Comparison of ENCODE assay signal across 12 cellular contexts in genomic region chr1:234919061-234919755, GRCh38.
DNase-seq lines count a peak whose midpoint lies in the region; ATAC-seq and TF ChIP-seq lines count a peak whose summit lies in the region.
"Had no signal": no experiment of that assay in that cellular context is flagged by ENCODE, and none has a peak within 500 bp of the region (broad histone marks: within the 10 kb centered on the region; RNA-seq: fewer than 3 reads in every experiment).

No MANE protein-coding gene starts in this region.

- peak overlapping the region; percentile 89 for H4K8ac ChIP-seq in mesenchymal stem cell (ENCODE audit: low read length)

- H3K9ac ChIP-seq in mesenchymal stem cell (ENCODE audit: low read length): peak overlapping the region; percentile 52

- no peaks in the 10 kb centered on the region for H3K9me3 ChIP-seq in PC-9 (ENCODE audit: insufficient read depth, low read depth)
- H3K9me3 ChIP-seq in mesenchymal stem cell (ENCODE audit: control insufficient read depth, low read length): no peaks in the 10 kb centered on the region
- no peaks in the 10 kb centered on the region for H3K9me3 ChIP-seq in stomach
- H3K9me3 ChIP-seq: SJSA1 had no signal

- no peak overlapping the region for H2BK5ac ChIP-seq in mesenchymal stem cell (ENCODE audit: low read depth, low read length, poor library complexity, severe bottlenecking)

- CTCF ChIA-PET in PC-9 (lab: Charles Lee): no interaction called here

- no peaks in the 10 kb centered on the region for H3F3A ChIP-seq in PC-9 (ENCODE audit: insufficient read depth, low read depth)

- H3K27ac ChIP-seq in PC-9 (no peak overlapping the region), mesenchymal stem cell (ENCODE audit: low read length, poor library complexity, severe bottlenecking) (no peak overlapping the region), stomach (peak overlapping the region; percentile 82 to 90 (median 87))
- H3K27ac ChIP-seq: SJSA1 had no signal

- no peak for TF ChIP-seq EP300 in stomach (IDR thresholded peaks at IDR 0.05)

- H3K9me3 Mint-ChIP-seq in endothelial cell (ENCODE audit: unreplicated experiment): no peaks in the 10 kb centered on the region

- no peak for TF ChIP-seq POLR2A in stomach (IDR thresholded peaks at IDR 0.05)

- H3K79me1 ChIP-seq in mesenchymal stem cell (replicated peaks; ENCODE audit: low read length, poor library complexity, severe bottlenecking): no peaks in the 10 kb centered on the region

- H3K4me1 Mint-ChIP-seq in endothelial cell (ENCODE audit: unreplicated experiment): peaks cover 70% of the 10 kb centered on the region

- POLR2A ChIA-PET in PC-9 (lab: Charles Lee; ENCODE audit: unreplicated experiment): interaction anchor here (0.6 kb wide), 2 partner anchors 214 to 307 kb away, joined by 3 to 9 read pairs; no protein-coding TSS in a partner anchor

- intact Hi-C loops in PC-9 (cut with micrococcal nuclease; ENCODE audit: unreplicated experiment): no loop called here
- intact Hi-C loops in stomach (cut with DNase I; ENCODE audit: low total_unique reads): no loop called here

- no peak overlapping the region for H3K4me3 Mint-ChIP-seq in endothelial cell (ENCODE audit: unreplicated experiment)

- peak overlapping the region; percentile 59 for H2BK120ac ChIP-seq in mesenchymal stem cell (ENCODE audit: low read depth, low read length)

- peak overlapping the region; percentile 96 for H3K27ac Mint-ChIP-seq in endothelial cell (ENCODE audit: unreplicated experiment)

- DNase-seq in PC-9 (no peak), endothelial cell (ENCODE audit: low spot score) (peak; percentile 31), mesenchymal stem cell (no peak), stomach (no peak)
- DNase-seq: DND-41, NCI-H187 treated with DMSO at 0.1 percent for 48 hours had no signal

- BruUV-seq in PC-9 (replicated peaks; lab: Mats Ljungman, UMichigan): no TSS peak

- peak overlapping the region; percentile 42 to 76 for H3K4ac ChIP-seq in mesenchymal stem cell (ENCODE audit: low read depth in 1 of 2, low read length in 2 of 2)

- no peak overlapping the region for H3K23ac ChIP-seq in mesenchymal stem cell (ENCODE audit: low read length in 2 of 2)

- H3K27me3 ChIP-seq in PC-9 (ENCODE audit: insufficient read depth, low read depth) (no peaks in the 10 kb centered on the region), mesenchymal stem cell (ENCODE audit: control insufficient read depth in 1 of 2, insufficient read depth in 1 of 2, low read length in 2 of 2) (no peaks in the 10 kb centered on the region), stomach (no peaks in the 10 kb centered on the region)
- H3K27me3 ChIP-seq: cardiac muscle cell, SJSA1 had no signal

- H2BK15ac ChIP-seq in mesenchymal stem cell (ENCODE audit: low read depth, poor library complexity, severe bottlenecking): peak overlapping the region; percentile 93

- H3K4me1 ChIP-seq in PC-9 (replicated peaks; ENCODE audit: insufficient read depth) (no peaks in the 10 kb centered on the region), mesenchymal stem cell (ENCODE audit: control insufficient read depth, insufficient read depth, low read depth, low read length) (peaks cover 4% of the 10 kb centered on the region), stomach (peaks cover 59 to 70% (median 63%) of the 10 kb centered on the region in 4 donors)

- peak overlapping the region; percentile 97 for H4K91ac ChIP-seq in mesenchymal stem cell (ENCODE audit: low read length)

- peak overlapping the region in 1 of 2 experiments; percentile 5 for H3K14ac ChIP-seq in mesenchymal stem cell (ENCODE audit: low read length in 2 of 2)

- H4K20me1 ChIP-seq in PC-9 (ENCODE audit: insufficient read depth): no peaks in the 10 kb centered on the region

- WGBS in mesenchymal stem cell: 94% methylated on average over 13 of the region's 14 CpGs
- WGBS in stomach, 5 donors: 47 to 68% (median 58%) methylated on average over 12 to 14 of the region's 14 CpGs

- H2BK12ac ChIP-seq in mesenchymal stem cell (ENCODE audit: low read length in 2 of 2): peak overlapping the region; percentile 32 to 69

- peaks cover 18% of the 10 kb centered on the region for H3K27me3 Mint-ChIP-seq in endothelial cell (ENCODE audit: unreplicated experiment)

- H3K4me2 ChIP-seq in PC-9 (no peak overlapping the region), mesenchymal stem cell (ENCODE audit: low read length, poor library complexity, severe bottlenecking) (no peak overlapping the region)

- H3K9me2 ChIP-seq in PC-9 (ENCODE audit: insufficient read depth): no peaks in the 10 kb centered on the region

- H3K4me3 ChIP-seq in PC-9 (no peak overlapping the region), mesenchymal stem cell (ENCODE audit: insufficient read depth in 1 of 2, low read depth in 1 of 2, low read length in 2 of 2) (no peak overlapping the region), stomach (no peak overlapping the region)
- H3K4me3 ChIP-seq: cardiac muscle cell, SJSA1 had no signal

- H3K18ac ChIP-seq in mesenchymal stem cell (ENCODE audit: low read depth in 1 of 2, low read length in 2 of 2): peak overlapping the region; percentile 81 to 85

- H2AFZ ChIP-seq in PC-9 (0 out of 2 replicates have a peak overlapping the region, but pooled peaks have one; percentile 39), mesenchymal stem cell (ENCODE audit: low read depth, low read length) (no peak overlapping the region)

- no peak overlapping the region for H2AK5ac ChIP-seq in mesenchymal stem cell (ENCODE audit: low read length, severe bottlenecking)

- H3K36me3 ChIP-seq in PC-9 (ENCODE audit: low read depth) (no peaks in the 10 kb centered on the region), mesenchymal stem cell (ENCODE audit: control insufficient read depth in 1 of 2, insufficient read depth in 2 of 2, low read depth in 1 of 2, low read length in 2 of 2) (no peaks in the 10 kb centered on the region), stomach (no peaks in the 10 kb centered on the region)
- H3K36me3 ChIP-seq: cardiac muscle cell, SJSA1 had no signal

- no peaks in the 10 kb centered on the region for H3K79me2 ChIP-seq in PC-9 (ENCODE audit: low read depth)

- no peaks in the 10 kb centered on the region for H3K36me3 Mint-ChIP-seq in endothelial cell (ENCODE audit: low read depth, unreplicated experiment)

- ATAC-seq in GM21381 (IDR thresholded peaks at IDR 0.05; ENCODE audit: unreplicated experiment) (no peak), HG02884 (IDR thresholded peaks at IDR 0.05; ENCODE audit: unreplicated experiment) (no peak), GM18868 (IDR thresholded peaks at IDR 0.05; ENCODE audit: unreplicated experiment) (no peak), GM19023 (IDR thresholded peaks at IDR 0.05; ENCODE audit: unreplicated experiment) (no peak)

- TF ChIP-seq CTCF in PC-9 (conservative IDR thresholded peaks at IDR 0.05) (no peak), endothelial cell (IDR thresholded peaks at IDR 0.05; ENCODE audit: unreplicated experiment) (no peak), stomach (IDR thresholded peaks at IDR 0.05) (no peak)

Comparison
In these comparisons a context has a peak if more than half of its experiments do, and no peak if none do; other contexts are left out.
1. H3K27ac ChIP-seq: peak in stomach (5 of 5); none in PC-9 (single experiment) and mesenchymal stem cell (single experiment).